Comparison of ENCODE assay signal across 2 cellular contexts in the genomic region with DNA sequence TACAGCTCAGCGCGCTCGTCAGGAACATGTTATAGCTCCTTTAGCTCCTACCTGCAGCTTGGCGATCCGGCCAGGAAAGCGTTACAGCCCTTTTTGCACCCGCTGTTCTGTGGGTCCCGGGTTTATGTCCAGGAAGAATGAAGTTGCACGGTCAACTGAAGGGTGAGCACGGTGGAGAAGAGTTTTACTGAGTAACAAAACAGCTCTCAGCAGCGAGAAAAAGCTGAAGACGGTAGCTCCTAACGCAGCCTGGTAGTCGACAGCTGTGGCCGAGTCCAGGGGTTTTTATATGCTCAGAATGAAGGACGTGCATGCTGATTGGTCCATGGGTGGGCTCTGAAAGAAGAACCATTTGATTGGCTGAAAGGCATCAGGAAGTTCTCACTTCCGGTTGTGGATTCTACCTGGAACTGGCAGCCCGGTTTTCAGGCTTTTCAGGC.
TF ChIP-seq lines count a peak whose summit lies in the region.

No MANE protein-coding gene starts in this region.

TF ChIP-seq in K562, 482 proteins besides CTCF, POLR2A, EP300 and RAD21 (continued from another document and continues in another):
- TF ChIP-seq POLR2B (IDR thresholded peaks at IDR 0.05; ENCODE audit: low read depth, partially characterized antibody) (peak; percentile 92), KDM4B (IDR thresholded peaks at IDR 0.05; ENCODE audit: borderline replicate concordance in 2 of 2, low read depth in 1 of 2) (no peak), MECOM (CRISPR knock-in tag; IDR thresholded peaks at IDR 0.05) (no peak), GABPA (tag; conservative IDR thresholded peaks at IDR 0.05; ENCODE audit: low read depth) (peak; percentile 83), BRD4 (IDR thresholded peaks at IDR 0.05) (peak; percentile 76; the same call in 1 of the 2 replicates), PHF8 (IDR thresholded peaks at IDR 0.05; ENCODE audit: borderline replicate concordance, low read length) (peak; percentile 87), KDM5B (IDR thresholded peaks at IDR 0.05; ENCODE audit: insufficient replicate concordance, low read depth, low read length) (peak; percentile 96), EHMT2 (IDR thresholded peaks at IDR 0.05) (no peak), ZNF766 (CRISPR knock-in tag; conservative IDR thresholded peaks at IDR 0.05) (no peak), ZFX (CRISPR knock-in tag; IDR thresholded peaks at IDR 0.05) (peak; percentile 36; the same call in 1 of the 2 replicates), SAP30 (IDR thresholded peaks at IDR 0.05; ENCODE audit: borderline replicate concordance, insufficient read depth, low read depth, low read length, poor library complexity, severe bottlenecking) (peak; percentile 58), SIN3A (IDR thresholded peaks at IDR 0.05; ENCODE audit: borderline replicate concordance in 2 of 2, control insufficient read depth in 1 of 2, low read depth in 2 of 2, low read length in 2 of 2) (peak; percentile 46 to 70; a peak in 2 of 4 replicates), ETV5 (CRISPR knock-in tag; IDR thresholded peaks at IDR 0.05; ENCODE audit: low read depth) (no peak), NEUROD1 (IDR thresholded peaks at IDR 0.05; ENCODE audit: borderline replicate concordance, low read depth, low read length, partially characterized antibody) (peak; percentile 66), EP400 (IDR thresholded peaks at IDR 0.05) (peak; percentile 26; the same call in 1 of the 2 replicates), CSDE1 (IDR thresholded peaks at IDR 0.05) (peak in 1 of 2 experiments; percentile 34; a peak in 1 of 4 replicates), SUPT5H (IDR thresholded peaks at IDR 0.05) (peak; percentile 92), BCOR (IDR thresholded peaks at IDR 0.05) (0 out of 2 replicates have a peak, but pooled peaks have one; percentile 22), NFE2 (IDR thresholded peaks at IDR 0.05; ENCODE audit: low read depth) (no peak), RBM39 (optimal IDR thresholded peaks at IDR 0.05; ENCODE audit: low read depth, low read length) (no peak), PML (IDR thresholded peaks at IDR 0.05; ENCODE audit: low read length) (peak; percentile 77), TGIF2 (CRISPR knock-in tag; IDR thresholded peaks at IDR 0.05) (no peak)
- TF ChIP-seq, protein P1, sequence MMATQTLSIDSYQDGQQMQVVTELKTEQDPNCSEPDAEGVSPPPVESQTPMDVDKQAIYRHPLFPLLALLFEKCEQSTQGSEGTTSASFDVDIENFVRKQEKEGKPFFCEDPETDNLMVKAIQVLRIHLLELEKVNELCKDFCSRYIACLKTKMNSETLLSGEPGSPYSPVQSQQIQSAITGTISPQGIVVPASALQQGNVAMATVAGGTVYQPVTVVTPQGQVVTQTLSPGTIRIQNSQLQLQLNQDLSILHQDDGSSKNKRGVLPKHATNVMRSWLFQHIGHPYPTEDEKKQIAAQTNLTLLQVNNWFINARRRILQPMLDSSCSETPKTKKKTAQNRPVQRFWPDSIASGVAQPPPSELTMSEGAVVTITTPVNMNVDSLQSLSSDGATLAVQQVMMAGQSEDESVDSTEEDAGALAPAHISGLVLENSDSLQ (IDR thresholded peaks at IDR 0.05), result peak; percentile 74
- TF ChIP-seq, protein P2, sequence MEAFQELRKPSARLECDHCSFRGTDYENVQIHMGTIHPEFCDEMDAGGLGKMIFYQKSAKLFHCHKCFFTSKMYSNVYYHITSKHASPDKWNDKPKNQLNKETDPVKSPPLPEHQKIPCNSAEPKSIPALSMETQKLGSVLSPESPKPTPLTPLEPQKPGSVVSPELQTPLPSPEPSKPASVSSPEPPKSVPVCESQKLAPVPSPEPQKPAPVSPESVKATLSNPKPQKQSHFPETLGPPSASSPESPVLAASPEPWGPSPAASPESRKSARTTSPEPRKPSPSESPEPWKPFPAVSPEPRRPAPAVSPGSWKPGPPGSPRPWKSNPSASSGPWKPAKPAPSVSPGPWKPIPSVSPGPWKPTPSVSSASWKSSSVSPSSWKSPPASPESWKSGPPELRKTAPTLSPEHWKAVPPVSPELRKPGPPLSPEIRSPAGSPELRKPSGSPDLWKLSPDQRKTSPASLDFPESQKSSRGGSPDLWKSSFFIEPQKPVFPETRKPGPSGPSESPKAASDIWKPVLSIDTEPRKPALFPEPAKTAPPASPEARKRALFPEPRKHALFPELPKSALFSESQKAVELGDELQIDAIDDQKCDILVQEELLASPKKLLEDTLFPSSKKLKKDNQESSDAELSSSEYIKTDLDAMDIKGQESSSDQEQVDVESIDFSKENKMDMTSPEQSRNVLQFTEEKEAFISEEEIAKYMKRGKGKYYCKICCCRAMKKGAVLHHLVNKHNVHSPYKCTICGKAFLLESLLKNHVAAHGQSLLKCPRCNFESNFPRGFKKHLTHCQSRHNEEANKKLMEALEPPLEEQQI (IDR thresholded peaks at IDR 0.05), result peak; percentile 89; the same call in 1 of the 2 replicates
- TF ChIP-seq, protein P3, sequence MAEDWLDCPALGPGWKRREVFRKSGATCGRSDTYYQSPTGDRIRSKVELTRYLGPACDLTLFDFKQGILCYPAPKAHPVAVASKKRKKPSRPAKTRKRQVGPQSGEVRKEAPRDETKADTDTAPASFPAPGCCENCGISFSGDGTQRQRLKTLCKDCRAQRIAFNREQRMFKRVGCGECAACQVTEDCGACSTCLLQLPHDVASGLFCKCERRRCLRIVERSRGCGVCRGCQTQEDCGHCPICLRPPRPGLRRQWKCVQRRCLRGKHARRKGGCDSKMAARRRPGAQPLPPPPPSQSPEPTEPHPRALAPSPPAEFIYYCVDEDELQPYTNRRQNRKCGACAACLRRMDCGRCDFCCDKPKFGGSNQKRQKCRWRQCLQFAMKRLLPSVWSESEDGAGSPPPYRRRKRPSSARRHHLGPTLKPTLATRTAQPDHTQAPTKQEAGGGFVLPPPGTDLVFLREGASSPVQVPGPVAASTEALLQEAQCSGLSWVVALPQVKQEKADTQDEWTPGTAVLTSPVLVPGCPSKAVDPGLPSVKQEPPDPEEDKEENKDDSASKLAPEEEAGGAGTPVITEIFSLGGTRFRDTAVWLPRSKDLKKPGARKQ (CRISPR knock-in tag; IDR thresholded peaks at IDR 0.05), result no peak

TF ChIP-seq in HepG2, 621 proteins besides CTCF, POLR2A, EP300 and RAD21 (continued from another document and continues in another):
- TF ChIP-seq, protein P4, sequence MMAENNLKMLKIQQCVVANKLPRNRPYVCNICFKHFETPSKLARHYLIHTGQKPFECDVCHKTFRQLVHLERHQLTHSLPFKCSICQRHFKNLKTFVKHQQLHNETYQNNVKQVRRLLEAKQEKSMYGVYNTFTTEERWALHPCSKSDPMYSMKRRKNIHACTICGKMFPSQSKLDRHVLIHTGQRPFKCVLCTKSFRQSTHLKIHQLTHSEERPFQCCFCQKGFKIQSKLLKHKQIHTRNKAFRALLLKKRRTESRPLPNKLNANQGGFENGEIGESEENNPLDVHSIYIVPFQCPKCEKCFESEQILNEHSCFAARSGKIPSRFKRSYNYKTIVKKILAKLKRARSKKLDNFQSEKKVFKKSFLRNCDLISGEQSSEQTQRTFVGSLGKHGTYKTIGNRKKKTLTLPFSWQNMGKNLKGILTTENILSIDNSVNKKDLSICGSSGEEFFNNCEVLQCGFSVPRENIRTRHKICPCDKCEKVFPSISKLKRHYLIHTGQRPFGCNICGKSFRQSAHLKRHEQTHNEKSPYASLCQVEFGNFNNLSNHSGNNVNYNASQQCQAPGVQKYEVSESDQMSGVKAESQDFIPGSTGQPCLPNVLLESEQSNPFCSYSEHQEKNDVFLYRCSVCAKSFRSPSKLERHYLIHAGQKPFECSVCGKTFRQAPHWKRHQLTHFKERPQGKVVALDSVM (CRISPR knock-in tag; IDR thresholded peaks at IDR 0.05), result no peak
- TF ChIP-seq ZMYM4 (CRISPR knock-in tag; IDR thresholded peaks at IDR 0.05) (peak; percentile 63; the same call in 1 of the 2 replicates), ZNF746 (CRISPR knock-in tag; IDR thresholded peaks at IDR 0.05) (no peak), NR2F2 (IDR thresholded peaks at IDR 0.05; ENCODE audit: borderline replicate concordance, low read depth) (no peak), ZNF569 (CRISPR knock-in tag; IDR thresholded peaks at IDR 0.05; ENCODE audit: borderline replicate concordance) (no peak), NCOA1 (CRISPR knock-in tag; IDR thresholded peaks at IDR 0.05) (no peak), CENPT (CRISPR knock-in tag; IDR thresholded peaks at IDR 0.05; ENCODE audit: low read depth) (no peak), CCDC6 (CRISPR knock-in tag; IDR thresholded peaks at IDR 0.05) (no peak), NFRKB (IDR thresholded peaks at IDR 0.05) (no peak), KDM3A (CRISPR knock-in tag; IDR thresholded peaks at IDR 0.05; ENCODE audit: low read depth) (no peak), CEBPB (IDR thresholded peaks at IDR 0.05; ENCODE audit: borderline replicate concordance, low read depth, low read length) (no peak), HNRNPUL1 (IDR thresholded peaks at IDR 0.05; ENCODE audit: low read depth, low read length) (no peak), ZBTB38 (CRISPR knock-in tag; IDR thresholded peaks at IDR 0.05) (no peak), ZNF180 (CRISPR knock-in tag; IDR thresholded peaks at IDR 0.05; ENCODE audit: borderline replicate concordance, low read depth) (no peak), ZNF563 (CRISPR knock-in tag; IDR thresholded peaks at IDR 0.05) (no peak), SATB2 (CRISPR knock-in tag; IDR thresholded peaks at IDR 0.05) (no peak), MTA3 (CRISPR knock-in tag; IDR thresholded peaks at IDR 0.05) (no peak), SP4 (CRISPR knock-in tag; IDR thresholded peaks at IDR 0.05) (no peak), ZC3H4 (CRISPR knock-in tag; IDR thresholded peaks at IDR 0.05; ENCODE audit: borderline replicate concordance) (no peak), ZNF350 (CRISPR knock-in tag; IDR thresholded peaks at IDR 0.05; ENCODE audit: borderline replicate concordance, low read depth) (no peak), TOPORS (CRISPR knock-in tag; IDR thresholded peaks at IDR 0.05) (no peak), ZFX (CRISPR knock-in tag; IDR thresholded peaks at IDR 0.05; ENCODE audit: low read depth) (peak; percentile 38; the same call in 1 of the 2 replicates), ZNF296 (CRISPR knock-in tag; conservative IDR thresholded peaks at IDR 0.05) (no peak), NR1H2 (CRISPR knock-in tag; IDR thresholded peaks at IDR 0.05; ENCODE audit: borderline replicate concordance, low read depth) (no peak), SIN3A (IDR thresholded peaks at IDR 0.05; ENCODE audit: borderline replicate concordance, low read depth, low read length) (no peak), NFYB (CRISPR knock-in tag; IDR thresholded peaks at IDR 0.05) (peak; percentile 72), MTA1 (CRISPR knock-in tag; IDR thresholded peaks at IDR 0.05; ENCODE audit: borderline replicate concordance) (no peak)
- TF ChIP-seq, protein P5, sequence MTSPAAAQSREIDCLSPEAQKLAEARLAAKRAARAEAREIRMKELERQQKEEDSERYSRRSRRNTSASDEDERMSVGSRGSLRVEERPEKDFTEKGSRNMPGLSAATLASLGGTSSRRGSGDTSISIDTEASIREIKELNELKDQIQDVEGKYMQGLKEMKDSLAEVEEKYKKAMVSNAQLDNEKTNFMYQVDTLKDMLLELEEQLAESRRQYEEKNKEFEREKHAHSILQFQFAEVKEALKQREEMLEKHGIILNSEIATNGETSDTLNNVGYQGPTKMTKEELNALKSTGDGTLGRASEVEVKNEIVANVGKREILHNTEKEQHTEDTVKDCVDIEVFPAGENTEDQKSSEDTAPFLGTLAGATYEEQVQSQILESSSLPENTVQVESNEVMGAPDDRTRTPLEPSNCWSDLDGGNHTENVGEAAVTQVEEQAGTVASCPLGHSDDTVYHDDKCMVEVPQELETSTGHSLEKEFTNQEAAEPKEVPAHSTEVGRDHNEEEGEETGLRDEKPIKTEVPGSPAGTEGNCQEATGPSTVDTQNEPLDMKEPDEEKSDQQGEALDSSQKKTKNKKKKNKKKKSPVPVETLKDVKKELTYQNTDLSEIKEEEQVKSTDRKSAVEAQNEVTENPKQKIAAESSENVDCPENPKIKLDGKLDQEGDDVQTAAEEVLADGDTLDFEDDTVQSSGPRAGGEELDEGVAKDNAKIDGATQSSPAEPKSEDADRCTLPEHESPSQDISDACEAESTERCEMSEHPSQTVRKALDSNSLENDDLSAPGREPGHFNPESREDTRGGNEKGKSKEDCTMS (CRISPR knock-in tag; conservative IDR thresholded peaks at IDR 0.05), result no peak
- TF ChIP-seq, protein P6, sequence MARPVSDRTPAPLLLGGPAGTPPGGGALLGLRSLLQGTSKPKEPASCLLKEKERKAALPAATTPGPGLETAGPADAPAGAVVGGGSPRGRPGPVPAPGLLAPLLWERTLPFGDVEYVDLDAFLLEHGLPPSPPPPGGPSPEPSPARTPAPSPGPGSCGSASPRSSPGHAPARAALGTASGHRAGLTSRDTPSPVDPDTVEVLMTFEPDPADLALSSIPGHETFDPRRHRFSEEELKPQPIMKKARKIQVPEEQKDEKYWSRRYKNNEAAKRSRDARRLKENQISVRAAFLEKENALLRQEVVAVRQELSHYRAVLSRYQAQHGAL (CRISPR knock-in tag; IDR thresholded peaks at IDR 0.05; ENCODE audit: not compliant biosample characterization), result no peak
- TF ChIP-seq, protein P7, sequence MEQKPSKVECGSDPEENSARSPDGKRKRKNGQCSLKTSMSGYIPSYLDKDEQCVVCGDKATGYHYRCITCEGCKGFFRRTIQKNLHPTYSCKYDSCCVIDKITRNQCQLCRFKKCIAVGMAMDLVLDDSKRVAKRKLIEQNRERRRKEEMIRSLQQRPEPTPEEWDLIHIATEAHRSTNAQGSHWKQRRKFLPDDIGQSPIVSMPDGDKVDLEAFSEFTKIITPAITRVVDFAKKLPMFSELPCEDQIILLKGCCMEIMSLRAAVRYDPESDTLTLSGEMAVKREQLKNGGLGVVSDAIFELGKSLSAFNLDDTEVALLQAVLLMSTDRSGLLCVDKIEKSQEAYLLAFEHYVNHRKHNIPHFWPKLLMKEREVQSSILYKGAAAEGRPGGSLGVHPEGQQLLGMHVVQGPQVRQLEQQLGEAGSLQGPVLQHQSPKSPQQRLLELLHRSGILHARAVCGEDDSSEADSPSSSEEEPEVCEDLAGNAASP (CRISPR knock-in tag; IDR thresholded peaks at IDR 0.05; ENCODE audit: borderline replicate concordance), result no peak
- TF ChIP-seq, protein P8, sequence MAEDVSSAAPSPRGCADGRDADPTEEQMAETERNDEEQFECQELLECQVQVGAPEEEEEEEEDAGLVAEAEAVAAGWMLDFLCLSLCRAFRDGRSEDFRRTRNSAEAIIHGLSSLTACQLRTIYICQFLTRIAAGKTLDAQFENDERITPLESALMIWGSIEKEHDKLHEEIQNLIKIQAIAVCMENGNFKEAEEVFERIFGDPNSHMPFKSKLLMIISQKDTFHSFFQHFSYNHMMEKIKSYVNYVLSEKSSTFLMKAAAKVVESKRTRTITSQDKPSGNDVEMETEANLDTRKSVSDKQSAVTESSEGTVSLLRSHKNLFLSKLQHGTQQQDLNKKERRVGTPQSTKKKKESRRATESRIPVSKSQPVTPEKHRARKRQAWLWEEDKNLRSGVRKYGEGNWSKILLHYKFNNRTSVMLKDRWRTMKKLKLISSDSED (CRISPR knock-in tag; IDR thresholded peaks at IDR 0.05), result no peak
- TF ChIP-seq, protein P9, sequence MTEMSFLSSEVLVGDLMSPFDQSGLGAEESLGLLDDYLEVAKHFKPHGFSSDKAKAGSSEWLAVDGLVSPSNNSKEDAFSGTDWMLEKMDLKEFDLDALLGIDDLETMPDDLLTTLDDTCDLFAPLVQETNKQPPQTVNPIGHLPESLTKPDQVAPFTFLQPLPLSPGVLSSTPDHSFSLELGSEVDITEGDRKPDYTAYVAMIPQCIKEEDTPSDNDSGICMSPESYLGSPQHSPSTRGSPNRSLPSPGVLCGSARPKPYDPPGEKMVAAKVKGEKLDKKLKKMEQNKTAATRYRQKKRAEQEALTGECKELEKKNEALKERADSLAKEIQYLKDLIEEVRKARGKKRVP (CRISPR knock-in tag; IDR thresholded peaks at IDR 0.05), result no peak
